In the genomic region with DNA sequence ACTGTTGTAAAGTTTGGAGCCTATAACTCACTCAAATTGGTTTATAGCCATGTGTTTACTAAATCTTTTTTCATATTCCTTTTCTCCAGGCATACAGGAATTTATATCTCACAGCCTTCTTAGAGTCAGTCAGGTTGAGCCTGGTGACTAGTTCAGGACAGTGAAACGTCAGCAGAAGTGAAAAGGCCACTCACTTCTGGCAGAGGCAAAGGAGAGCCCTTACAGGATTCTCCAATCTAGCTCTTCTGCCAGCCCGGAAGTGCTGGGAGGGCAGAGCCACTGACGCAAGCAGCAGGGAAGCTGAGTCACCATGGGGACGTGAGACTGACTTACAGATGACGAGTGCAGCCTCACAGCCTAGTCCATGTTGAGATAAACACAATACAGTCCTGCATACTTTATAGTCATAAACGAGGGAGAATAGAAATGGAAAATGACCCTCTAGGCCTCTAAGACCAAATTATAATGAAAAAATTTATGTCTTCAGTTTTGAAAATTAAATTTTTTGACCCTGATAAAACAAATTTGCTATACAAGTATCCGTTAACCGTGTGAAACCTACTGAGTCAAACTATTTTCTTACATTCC, we compare ENCODE assay signal across 1 cellular context.
TF ChIP-seq lines count a peak whose summit lies in the region.

No MANE protein-coding gene starts in this region.

TF ChIP-seq in HepG2, 621 proteins besides CTCF, POLR2A, EP300 and RAD21 (continued from another document and continues in another):
- TF ChIP-seq CCDC6 (CRISPR knock-in tag; IDR thresholded peaks at IDR 0.05) (no peak), BATF2 (CRISPR knock-in tag; IDR thresholded peaks at IDR 0.05) (no peak), ZNF564 (CRISPR knock-in tag; IDR thresholded peaks at IDR 0.05) (no peak), KDM3A (CRISPR knock-in tag; IDR thresholded peaks at IDR 0.05; ENCODE audit: low read depth) (no peak), HIVEP1 (CRISPR knock-in tag; IDR thresholded peaks at IDR 0.05) (no peak), HNF4G (IDR thresholded peaks at IDR 0.05; ENCODE audit: borderline replicate concordance, low read depth, low read length) (no peak), HNF4G (CRISPR knock-in tag; IDR thresholded peaks at IDR 0.05; ENCODE audit: borderline replicate concordance, low read depth) (no peak), RARG (CRISPR knock-in tag; IDR thresholded peaks at IDR 0.05; ENCODE audit: low read depth) (no peak), IRF9 (CRISPR knock-in tag; IDR thresholded peaks at IDR 0.05; ENCODE audit: borderline replicate concordance) (peak; percentile 73; the same call in 1 of the 2 replicates), ZNF749 (CRISPR knock-in tag; IDR thresholded peaks at IDR 0.05; ENCODE audit: borderline replicate concordance) (no peak), THAP11 (CRISPR knock-in tag; IDR thresholded peaks at IDR 0.05) (peak; percentile 78), ZBTB4 (CRISPR knock-in tag; IDR thresholded peaks at IDR 0.05; ENCODE audit: borderline replicate concordance) (no peak), ZNF781 (CRISPR knock-in tag; IDR thresholded peaks at IDR 0.05; ENCODE audit: borderline replicate concordance, not compliant biosample characterization) (no peak), KLF6 (CRISPR knock-in tag; IDR thresholded peaks at IDR 0.05) (no peak), ZNF775 (CRISPR knock-in tag; IDR thresholded peaks at IDR 0.05; ENCODE audit: borderline replicate concordance) (no peak), MBNL3 (CRISPR knock-in tag; conservative IDR thresholded peaks at IDR 0.05) (no peak), SNAI1 (CRISPR knock-in tag; IDR thresholded peaks at IDR 0.05; ENCODE audit: borderline replicate concordance) (no peak), ZNF367 (CRISPR knock-in tag; IDR thresholded peaks at IDR 0.05; ENCODE audit: borderline replicate concordance) (no peak), CENPBD1 (CRISPR knock-in tag; IDR thresholded peaks at IDR 0.05; ENCODE audit: borderline replicate concordance, low read depth) (no peak), REL (CRISPR knock-in tag; conservative IDR thresholded peaks at IDR 0.05) (no peak), ZNF777 (CRISPR knock-in tag; IDR thresholded peaks at IDR 0.05) (no peak), SNAPC4 (CRISPR knock-in tag; IDR thresholded peaks at IDR 0.05) (no peak), CSRNP1 (CRISPR knock-in tag; IDR thresholded peaks at IDR 0.05) (0 out of 2 replicates have a peak, but pooled peaks have one; percentile 52), KMT2B (CRISPR knock-in tag; IDR thresholded peaks at IDR 0.05) (peak; percentile 69), ZNF17 (CRISPR knock-in tag; IDR thresholded peaks at IDR 0.05) (no peak), AGO2 (optimal IDR thresholded peaks at IDR 0.05; ENCODE audit: low read depth, low read length) (no peak), ELF1 (CRISPR knock-in tag; IDR thresholded peaks at IDR 0.05) (peak; percentile 99), HNRNPK (IDR thresholded peaks at IDR 0.05; ENCODE audit: low read depth, low read length, poor library complexity, severe bottlenecking) (no peak), ZNF543 (CRISPR knock-in tag; IDR thresholded peaks at IDR 0.05) (no peak), FOXO1 (CRISPR knock-in tag; IDR thresholded peaks at IDR 0.05) (peak; percentile 73; the same call in 1 of the 2 replicates), PRMT3 (CRISPR knock-in tag; IDR thresholded peaks at IDR 0.05; ENCODE audit: borderline replicate concordance, low read depth) (no peak), KLF9 (CRISPR knock-in tag; IDR thresholded peaks at IDR 0.05; ENCODE audit: low read depth) (0 out of 2 replicates have a peak, but pooled peaks have one; percentile 68), TFAP4 (IDR thresholded peaks at IDR 0.05; ENCODE audit: borderline replicate concordance, low read depth) (peak; percentile 72; the same call in 1 of the 2 replicates), ZNF577 (CRISPR knock-in tag; IDR thresholded peaks at IDR 0.05; ENCODE audit: borderline replicate concordance, low read depth) (no peak), CREM (IDR thresholded peaks at IDR 0.05) (peak; percentile 94), CREM (CRISPR knock-in tag; IDR thresholded peaks at IDR 0.05) (0 out of 2 replicates have a peak, but pooled peaks have one; percentile 36), ZNF232 (CRISPR knock-in tag; IDR thresholded peaks at IDR 0.05; ENCODE audit: borderline replicate concordance) (peak; percentile 54; the same call in 1 of the 2 replicates), ZNF253 (CRISPR knock-in tag; IDR thresholded peaks at IDR 0.05; ENCODE audit: borderline replicate concordance) (no peak)
- TF ChIP-seq, protein P1, sequence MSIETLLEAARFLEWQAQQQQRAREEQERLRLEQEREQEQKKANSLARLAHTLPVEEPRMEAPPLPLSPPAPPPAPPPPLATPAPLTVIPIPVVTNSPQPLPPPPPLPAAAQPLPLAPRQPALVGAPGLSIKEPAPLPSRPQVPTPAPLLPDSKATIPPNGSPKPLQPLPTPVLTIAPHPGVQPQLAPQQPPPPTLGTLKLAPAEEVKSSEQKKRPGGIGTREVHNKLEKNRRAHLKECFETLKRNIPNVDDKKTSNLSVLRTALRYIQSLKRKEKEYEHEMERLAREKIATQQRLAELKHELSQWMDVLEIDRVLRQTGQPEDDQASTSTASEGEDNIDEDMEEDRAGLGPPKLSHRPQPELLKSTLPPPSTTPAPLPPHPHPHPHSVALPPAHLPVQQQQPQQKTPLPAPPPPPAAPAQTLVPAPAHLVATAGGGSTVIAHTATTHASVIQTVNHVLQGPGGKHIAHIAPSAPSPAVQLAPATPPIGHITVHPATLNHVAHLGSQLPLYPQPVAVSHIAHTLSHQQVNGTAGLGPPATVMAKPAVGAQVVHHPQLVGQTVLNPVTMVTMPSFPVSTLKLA (IDR thresholded peaks at IDR 0.05): no peak
- TF ChIP-seq, protein P2, sequence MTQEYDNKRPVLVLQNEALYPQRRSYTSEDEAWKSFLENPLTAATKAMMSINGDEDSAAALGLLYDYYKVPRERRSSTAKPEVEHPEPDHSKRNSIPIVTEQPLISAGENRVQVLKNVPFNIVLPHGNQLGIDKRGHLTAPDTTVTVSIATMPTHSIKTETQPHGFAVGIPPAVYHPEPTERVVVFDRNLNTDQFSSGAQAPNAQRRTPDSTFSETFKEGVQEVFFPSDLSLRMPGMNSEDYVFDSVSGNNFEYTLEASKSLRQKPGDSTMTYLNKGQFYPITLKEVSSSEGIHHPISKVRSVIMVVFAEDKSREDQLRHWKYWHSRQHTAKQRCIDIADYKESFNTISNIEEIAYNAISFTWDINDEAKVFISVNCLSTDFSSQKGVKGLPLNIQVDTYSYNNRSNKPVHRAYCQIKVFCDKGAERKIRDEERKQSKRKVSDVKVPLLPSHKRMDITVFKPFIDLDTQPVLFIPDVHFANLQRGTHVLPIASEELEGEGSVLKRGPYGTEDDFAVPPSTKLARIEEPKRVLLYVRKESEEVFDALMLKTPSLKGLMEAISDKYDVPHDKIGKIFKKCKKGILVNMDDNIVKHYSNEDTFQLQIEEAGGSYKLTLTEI (CRISPR knock-in tag; conservative IDR thresholded peaks at IDR 0.05): no peak
- TF ChIP-seq, protein P3, sequence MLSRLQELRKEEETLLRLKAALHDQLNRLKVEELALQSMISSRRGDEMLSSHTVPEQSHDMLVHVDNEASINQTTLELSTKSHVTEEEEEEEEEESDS (CRISPR knock-in tag; IDR thresholded peaks at IDR 0.05; ENCODE audit: borderline replicate concordance): no peak
